11 cellular contexts compared by ENCODE assay signal in the genomic region with DNA sequence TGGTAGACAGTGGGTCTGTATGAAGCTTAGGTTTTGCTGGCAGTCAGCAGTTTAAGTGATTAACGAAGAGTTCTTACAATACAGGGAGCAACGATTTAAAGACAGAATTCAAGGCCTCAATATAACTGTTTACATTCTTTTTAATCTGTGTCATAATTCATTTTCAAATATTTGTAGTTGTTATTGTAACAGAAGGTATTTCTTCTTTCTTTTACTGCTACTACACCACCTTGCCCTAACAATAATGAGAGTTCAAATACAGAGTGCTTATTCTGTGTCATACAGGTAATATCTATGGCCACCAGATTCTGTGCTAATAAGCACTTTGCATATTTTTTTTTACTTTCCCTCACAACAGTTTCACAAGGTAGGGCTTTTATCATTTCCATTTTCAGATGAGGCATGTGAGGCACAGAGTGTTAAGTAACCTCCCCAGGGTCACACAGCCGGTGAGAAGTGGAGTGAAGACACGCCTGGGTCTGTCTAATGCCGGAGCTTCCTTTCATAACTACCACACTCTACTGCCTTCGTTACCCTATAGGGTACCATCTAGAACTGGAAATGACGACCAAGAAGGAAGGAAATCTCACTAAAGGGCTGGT.
A peak's percentile ranks its signal among the peaks of the same experiment; 100 is the strongest.
DNase-seq lines count a peak whose midpoint lies in the region; ATAC-seq and TF ChIP-seq lines count a peak whose summit lies in the region.
"Had no signal": no experiment of that assay in that cellular context is flagged by ENCODE, and none has a peak within 500 bp of the region (broad histone marks: within the 10 kb centered on the region; RNA-seq: fewer than 3 reads in every experiment).

No MANE protein-coding gene starts in this region.

- WGBS in mesodermal cell (ENCODE audit: insufficient coverage in 2 of 2), 2 experiments: 80 to 90% methylated on average over 2 of the region's 7 CpGs

- ATAC-seq in GM21515 (IDR thresholded peaks at IDR 0.05; ENCODE audit: unreplicated experiment) (peak; percentile 65), HG03439 (IDR thresholded peaks at IDR 0.05; ENCODE audit: unreplicated experiment) (peak; percentile 63)
- no peak for ATAC-seq in activated CD8-positive, alpha-beta T cell treated with anti-CD3 and anti-CD28 coated beads, Interleukin-2, amount 10 ng/mL, durations not matched to agents 7 days and 5 days
- ATAC-seq: activated T-helper 17 cell treated with anti-CD3 and anti-CD28 coated beads, Interleukin-2, amount 50 U/mL, for 72 hours; Panc1 had no signal

- peaks cover 17% of the 10 kb centered on the region for H3K4me1 Mint-ChIP-seq in activated CD8-positive, alpha-beta T cell treated with anti-CD3 and anti-CD28 coated beads, Interleukin-2, amount 10 ng/mL, durations not matched to agents 7 days and 5 days (ENCODE audit: low read depth)

- DNase-seq in GM06990 (ENCODE audit: extremely low read depth, insufficient read length) (peak; percentile 65), DMS53 treated with DMSO at 0.1 percent for 48 hours (lab: John Stamatoyannopoulos, UW; ENCODE audit: unreplicated experiment) (no peak), NCI-H446 treated with DMSO at 0.1 percent for 48 hours (lab: John Stamatoyannopoulos, UW) (no peak)
- no peak for DNase-seq in activated CD8-positive, alpha-beta T cell treated with anti-CD3 and anti-CD28 coated beads, Interleukin-2, amount 10 ng/mL, durations not matched to agents 7 days and 5 days
- DNase-seq in activated CD4-positive, alpha-beta T cell treated with anti-CD3 and anti-CD28 coated beads for 1 hour: no peak
- DNase-seq: foreskin fibroblast had no signal

- TF ChIP-seq CTCF in GM06990 (IDR thresholded peaks at IDR 0.05; ENCODE audit: insufficient read depth, low read length, poor library complexity, severe bottlenecking): no peak

- no peaks in the 10 kb centered on the region for H3K27me3 Mint-ChIP-seq in activated CD8-positive, alpha-beta T cell treated with anti-CD3 and anti-CD28 coated beads, Interleukin-2, amount 10 ng/mL, durations not matched to agents 7 days and 5 days (ENCODE audit: low read depth)
- H3K27me3 Mint-ChIP-seq: activated T-helper 17 cell treated with anti-CD3 and anti-CD28 coated beads, Interleukin-2, amount 50 U/mL, for 72 hours had no signal

- CTCF ChIA-PET in activated CD8-positive, alpha-beta T cell treated with anti-CD3 and anti-CD28 coated beads, Interleukin-2, amount 10 ng/mL, durations not matched to agents 7 days and 5 days (lab: Charles Lee): no interaction called here

- no peak overlapping the region for H3K27ac Mint-ChIP-seq in activated CD8-positive, alpha-beta T cell treated with anti-CD3 and anti-CD28 coated beads, Interleukin-2, amount 10 ng/mL, durations not matched to agents 7 days and 5 days
- H3K27ac Mint-ChIP-seq: activated T-helper 17 cell treated with anti-CD3 and anti-CD28 coated beads, Interleukin-2, amount 50 U/mL, for 72 hours had no signal

- peak overlapping the region; percentile 78 for H3K27ac ChIP-seq in mesodermal cell (ENCODE audit: low read depth, low read length, severe bottlenecking)

- no peaks in the 10 kb centered on the region for H3K27me3 ChIP-seq in GM06990 (replicated peaks; ENCODE audit: control insufficient read depth, insufficient read depth, low read length)

- H3K36me3 ChIP-seq in GM06990 (ENCODE audit: control insufficient read depth, insufficient read depth, low read length): no peaks in the 10 kb centered on the region
- peaks cover 4% of the 10 kb centered on the region for H3K36me3 ChIP-seq in mesodermal cell (ENCODE audit: control insufficient read depth, insufficient read depth, low read length)

- no peak overlapping the region for H3K4me3 ChIP-seq in GM06990 (replicated peaks; ENCODE audit: low read depth, low read length)
- H3K4me3 ChIP-seq in mesodermal cell (ENCODE audit: extremely low read depth, insufficient read depth, low read length, poor library complexity, severe bottlenecking): no peak overlapping the region

- no peaks in the 10 kb centered on the region for H3K9me3 Mint-ChIP-seq in activated CD8-positive, alpha-beta T cell treated with anti-CD3 and anti-CD28 coated beads, Interleukin-2, amount 10 ng/mL, durations not matched to agents 7 days and 5 days (ENCODE audit: insufficient read depth)
- H3K9me3 Mint-ChIP-seq: activated T-helper 17 cell treated with anti-CD3 and anti-CD28 coated beads, Interleukin-2, amount 50 U/mL, for 72 hours had no signal

- peaks cover 2% of the 10 kb centered on the region for H3K36me3 Mint-ChIP-seq in activated CD8-positive, alpha-beta T cell treated with anti-CD3 and anti-CD28 coated beads, Interleukin-2, amount 10 ng/mL, durations not matched to agents 7 days and 5 days (ENCODE audit: low read depth)

- peaks cover 12% of the 10 kb centered on the region for H3K4me1 ChIP-seq in mesodermal cell (ENCODE audit: control insufficient read depth, insufficient read depth, low read length, poor library complexity, severe bottlenecking)

- POLR2A ChIA-PET in activated CD8-positive, alpha-beta T cell treated with anti-CD3 and anti-CD28 coated beads, Interleukin-2, amount 10 ng/mL, durations not matched to agents 7 days and 5 days (lab: Charles Lee): no interaction called here

- H3K4me3 Mint-ChIP-seq in activated CD8-positive, alpha-beta T cell treated with anti-CD3 and anti-CD28 coated beads, Interleukin-2, amount 10 ng/mL, durations not matched to agents 7 days and 5 days: no peak overlapping the region
- H3K4me3 Mint-ChIP-seq: activated T-helper 17 cell treated with anti-CD3 and anti-CD28 coated beads, Interleukin-2, amount 50 U/mL, for 72 hours had no signal

- H3K9me3 ChIP-seq in mesodermal cell (ENCODE audit: control insufficient read depth, low read length): peaks cover 3% of the 10 kb centered on the region
